In genomic region chr12:76037130-76038105, GRCh38 we compare ENCODE assay signal across 1 cellular context.
TF ChIP-seq lines count a peak whose summit lies in the region.

No MANE protein-coding gene starts in this region.

TF ChIP-seq in HepG2, 621 proteins besides CTCF, POLR2A, EP300 and RAD21 (continued from another document and continues in another):
- no peak for TF ChIP-seq FOXM1 (CRISPR knock-in tag; IDR thresholded peaks at IDR 0.05)
- no peak for TF ChIP-seq ZKSCAN1 (IDR thresholded peaks at IDR 0.05; ENCODE audit: low read length)
- TF ChIP-seq ZNF644 (CRISPR knock-in tag; IDR thresholded peaks at IDR 0.05; ENCODE audit: low read depth), result 0 out of 2 replicates have a peak, but pooled peaks have one; percentile 26
- TF ChIP-seq KMT2B (CRISPR knock-in tag; IDR thresholded peaks at IDR 0.05), result no peak
- no peak for TF ChIP-seq PHF8 (CRISPR knock-in tag; IDR thresholded peaks at IDR 0.05)
- no peak for TF ChIP-seq CENPX (CRISPR knock-in tag; IDR thresholded peaks at IDR 0.05)
- TF ChIP-seq ZNF788 (CRISPR knock-in tag; IDR thresholded peaks at IDR 0.05; ENCODE audit: borderline replicate concordance), result no peak
- no peak for TF ChIP-seq HNRNPLL (IDR thresholded peaks at IDR 0.05; ENCODE audit: low read depth, low read length, poor library complexity, severe bottlenecking)
- no peak for TF ChIP-seq AHR (CRISPR knock-in tag; IDR thresholded peaks at IDR 0.05)
- TF ChIP-seq ZNF580 (CRISPR knock-in tag; IDR thresholded peaks at IDR 0.05; ENCODE audit: borderline replicate concordance, low read depth), result no peak
- no peak for TF ChIP-seq E2F2 (CRISPR knock-in tag; IDR thresholded peaks at IDR 0.05; ENCODE audit: borderline replicate concordance)
- no peak for TF ChIP-seq SIN3B (IDR thresholded peaks at IDR 0.05; ENCODE audit: low read length)
- no peak for TF ChIP-seq NFYC (CRISPR knock-in tag; IDR thresholded peaks at IDR 0.05)
- no peak for TF ChIP-seq GABPB1 (CRISPR knock-in tag; IDR thresholded peaks at IDR 0.05)
- no peak for TF ChIP-seq ZNF768 (CRISPR knock-in tag; IDR thresholded peaks at IDR 0.05)
- 0 out of 2 replicates have a peak, but pooled peaks have one; percentile 14 for TF ChIP-seq FOXA3 (CRISPR knock-in tag; IDR thresholded peaks at IDR 0.05)
- peak; percentile 27; the same call in 1 of the 2 replicates for TF ChIP-seq IRF2 (CRISPR knock-in tag; IDR thresholded peaks at IDR 0.05)
- TF ChIP-seq ZBED4 (CRISPR knock-in tag; IDR thresholded peaks at IDR 0.05; ENCODE audit: borderline replicate concordance), result no peak
- no peak for TF ChIP-seq ZNF468 (CRISPR knock-in tag; IDR thresholded peaks at IDR 0.05)
- no peak for TF ChIP-seq MAFG (CRISPR knock-in tag; IDR thresholded peaks at IDR 0.05)
- TF ChIP-seq HOMEZ (CRISPR knock-in tag; IDR thresholded peaks at IDR 0.05; ENCODE audit: low read depth), result 0 out of 2 replicates have a peak, but pooled peaks have one; percentile 44
- TF ChIP-seq GMEB2 (CRISPR knock-in tag; IDR thresholded peaks at IDR 0.05; ENCODE audit: low read depth), result no peak
- TF ChIP-seq RXRB (CRISPR knock-in tag; IDR thresholded peaks at IDR 0.05; ENCODE audit: borderline replicate concordance), result 0 out of 2 replicates have a peak, but pooled peaks have one; percentile 10
- no peak for TF ChIP-seq PBX3 (CRISPR knock-in tag; IDR thresholded peaks at IDR 0.05; ENCODE audit: borderline replicate concordance)
- no peak for TF ChIP-seq ZNF589 (CRISPR knock-in tag; conservative IDR thresholded peaks at IDR 0.05)
- no peak for TF ChIP-seq ZKSCAN8 (CRISPR knock-in tag; IDR thresholded peaks at IDR 0.05; ENCODE audit: borderline replicate concordance)
- TF ChIP-seq MIXL1 (CRISPR knock-in tag; IDR thresholded peaks at IDR 0.05), result peak; percentile 79; the same call in 1 of the 2 replicates
- TF ChIP-seq ARNTL (CRISPR knock-in tag; IDR thresholded peaks at IDR 0.05), result no peak
- TF ChIP-seq SETDB1 (CRISPR knock-in tag; IDR thresholded peaks at IDR 0.05; ENCODE audit: borderline replicate concordance), result no peak
- no peak for TF ChIP-seq KAT7 (CRISPR knock-in tag; IDR thresholded peaks at IDR 0.05; ENCODE audit: borderline replicate concordance)
- 0 out of 2 replicates have a peak, but pooled peaks have one; percentile 16 for TF ChIP-seq ZNF770 (CRISPR knock-in tag; IDR thresholded peaks at IDR 0.05)
- peak; percentile 95 for TF ChIP-seq SMC3 (IDR thresholded peaks at IDR 0.05; ENCODE audit: low read length)
- no peak for TF ChIP-seq AFF4 (CRISPR knock-in tag; IDR thresholded peaks at IDR 0.05)
- TF ChIP-seq SOX5 (CRISPR knock-in tag; IDR thresholded peaks at IDR 0.05; ENCODE audit: borderline replicate concordance), result peak; percentile 25; the same call in 1 of the 2 replicates
- TF ChIP-seq EZH2 (conservative IDR thresholded peaks at IDR 0.05; ENCODE audit: low read depth, low read length), result no peak
- no peak for TF ChIP-seq ELF1 (CRISPR knock-in tag; IDR thresholded peaks at IDR 0.05)
- TF ChIP-seq ZNF605 (CRISPR knock-in tag; IDR thresholded peaks at IDR 0.05), result no peak
- no peak for TF ChIP-seq ZSCAN30 (CRISPR knock-in tag; IDR thresholded peaks at IDR 0.05)
- TF ChIP-seq ATF6 (CRISPR knock-in tag; conservative IDR thresholded peaks at IDR 0.05), result no peak
- no peak for TF ChIP-seq ZBTB4 (CRISPR knock-in tag; IDR thresholded peaks at IDR 0.05; ENCODE audit: borderline replicate concordance)
